17 cellular contexts compared by ENCODE assay signal in the genomic region with DNA sequence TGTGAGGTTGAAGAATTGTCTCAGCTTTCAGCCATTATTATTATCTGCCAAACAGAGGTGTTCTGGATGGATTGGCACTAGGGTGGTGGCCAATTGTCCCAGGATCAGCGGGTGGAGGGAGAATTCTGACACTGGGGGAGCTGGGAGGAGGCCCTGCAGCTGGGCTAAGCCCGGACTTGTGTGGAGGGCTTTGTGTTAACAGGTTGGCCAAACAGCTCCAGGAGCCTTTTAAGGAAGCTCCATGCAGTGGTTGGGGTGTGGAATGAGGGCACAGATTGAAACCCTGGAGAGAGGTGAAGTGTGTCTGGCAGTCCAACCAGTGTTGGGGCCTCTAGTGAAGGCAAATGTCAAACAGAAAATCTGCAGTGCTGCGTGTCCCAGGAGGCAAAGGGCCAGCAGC.
DNase-seq lines count a peak whose midpoint lies in the region; ATAC-seq and TF ChIP-seq lines count a peak whose summit lies in the region.
"Had no signal": no experiment of that assay in that cellular context is flagged by ENCODE, and none has a peak within 500 bp of the region (broad histone marks: within the 10 kb centered on the region; RNA-seq: fewer than 3 reads in every experiment).

No MANE protein-coding gene starts in this region.

- peaks cover 10% of the 10 kb centered on the region for H3K4me1 Mint-ChIP-seq in MCF 10A (ENCODE audit: insufficient read depth, unreplicated experiment)
- peaks cover 12% of the 10 kb centered on the region for H3K4me1 Mint-ChIP-seq in stimulated activated effector memory CD8-positive, alpha-beta T cell treated with anti-CD3 and anti-CD28 coated beads, Interleukin-12 subunit alpha, Interleukin-12 subunit beta, amount 100 ng/mL, for 72 hours

- WGBS in mammary epithelial cell (ENCODE audit: low coverage, missing lambda C conversion rate): 100% methylated on average over 1 of the region's 3 CpGs

- no peak overlapping the region for H3K4me3 ChIP-seq in mammary epithelial cell (replicated peaks in 1 of 3; ENCODE audit: insufficient read depth in 1 of 3, low read depth in 2 of 3, low read length in 3 of 3)
- H3K4me3 ChIP-seq: A549, HAP-1 had no signal

- no peaks in the 10 kb centered on the region for H3K9me3 Mint-ChIP-seq in MCF 10A (ENCODE audit: unreplicated experiment)
- peaks cover 3% of the 10 kb centered on the region for H3K9me3 Mint-ChIP-seq in stimulated activated effector memory CD8-positive, alpha-beta T cell treated with anti-CD3 and anti-CD28 coated beads, Interleukin-12 subunit alpha, Interleukin-12 subunit beta, amount 100 ng/mL, for 72 hours
- H3K9me3 Mint-ChIP-seq: HFFc6 had no signal

- TF ChIP-seq CTCF in mammary epithelial cell (conservative IDR thresholded peaks at IDR 0.05 in 1 of 2, IDR thresholded peaks at IDR 0.05 in 1 of 2; ENCODE audit: extremely low read depth in 1 of 2, insufficient read depth in 1 of 2, low read depth in 1 of 2, low read length in 2 of 2) (no peak), MCF 10A (IDR thresholded peaks at IDR 0.05; ENCODE audit: unreplicated experiment) (no peak)

- H4K20me1 ChIP-seq in mammary epithelial cell (ENCODE audit: insufficient read depth, low read length): no peaks in the 10 kb centered on the region

- in situ Hi-C loops in mammary epithelial cell (cut with MboI; ENCODE audit: low sequenced_read_pairs in 2 of 2): no loop called here
- in situ Hi-C loops in ACHN (cut with HindIII; ENCODE audit: low pct_ligation_motif_present, low pct_unique_long_range_greater_than_20kb, low sequenced_read_pairs): no loop called here

- no peaks in the 10 kb centered on the region for H3K27me3 ChIP-seq in mammary epithelial cell (ENCODE audit: insufficient read depth, low read length)

- intact Hi-C loops in mammary epithelial cell (cut with micrococcal nuclease) (loop anchor here (5.0 kb wide), 1 partner anchor 746 kb away; no protein-coding TSS in a partner anchor), MCF 10A (cut with micrococcal nuclease) (loop anchor here (5.0 to 10.0 kb wide), 2 partner anchors 396 to 678 kb away; no protein-coding TSS in a partner anchor)

- ATAC-seq in stimulated activated effector memory CD8-positive, alpha-beta T cell treated with anti-CD3 and anti-CD28 coated beads, Interleukin-12 subunit alpha, Interleukin-12 subunit beta, amount 100 ng/mL, for 72 hours: no peak
- ATAC-seq: A549 had no signal

- no peak overlapping the region for H3K4me2 ChIP-seq in mammary epithelial cell (ENCODE audit: insufficient read depth, low read depth, low read length)
- H3K4me2 ChIP-seq: A549 had no signal

- dilution Hi-C loops in mammary epithelial cell (cut with HindIII; ENCODE audit: low sequenced_read_pairs): no loop called here

- H3K27me3 Mint-ChIP-seq in MCF 10A (ENCODE audit: insufficient read depth, unreplicated experiment): no peaks in the 10 kb centered on the region

- H3K9me3 ChIP-seq in mammary epithelial cell (replicated peaks; ENCODE audit: insufficient read depth, low read length): no peaks in the 10 kb centered on the region
- H3K9me3 ChIP-seq: A549, Caco-2, HAP-1 had no signal

- no peak overlapping the region for H3K9ac ChIP-seq in mammary epithelial cell (ENCODE audit: insufficient read depth, low read length)

- no peaks in the 10 kb centered on the region for H3K36me3 ChIP-seq in mammary epithelial cell (ENCODE audit: insufficient read depth, low read length)
- H3K36me3 ChIP-seq: HAP-1 had no signal

- POLR2A ChIA-PET in MCF 10A (lab: Yijun Ruan, JAX): interaction anchor here (0.7 kb wide), 1 partner anchor 282 kb away, joined by 3 read pairs; no protein-coding TSS in a partner anchor

- H3K27ac ChIP-seq in mammary epithelial cell (ENCODE audit: insufficient read depth, low read depth, low read length): no peak overlapping the region
- H3K27ac ChIP-seq: A549 had no signal

- DNase-seq in mammary epithelial cell: no peak
- no peak for DNase-seq in MCF 10A (ENCODE audit: unreplicated experiment)
- DNase-seq in NCI-H146 (lab: John Stamatoyannopoulos, UW): peak; percentile 84
- peak; percentile 27 for DNase-seq in NCI-H69 (lab: John Stamatoyannopoulos, UW)
- no peak for DNase-seq in stimulated activated effector memory CD8-positive, alpha-beta T cell treated with anti-CD3 and anti-CD28 coated beads, Interleukin-12 subunit alpha, Interleukin-12 subunit beta, amount 100 ng/mL, for 72 hours (ENCODE audit: low spot score in 2 of 2)
- no peak for DNase-seq in SK-N-DZ (ENCODE audit: low spot score)
- DNase-seq in ACHN: no peak
- DNase-seq: 8988T; C1 segment of cervical spinal cord; Caco-2; CD4-positive, alpha-beta memory T cell; DMS153; DND-41; GOT3; HFFc6 had no signal

- BruUV-seq in mammary epithelial cell (replicated peaks; lab: Mats Ljungman, UMichigan) (no TSS peak), MCF 10A (replicated peaks; lab: Mats Ljungman, UMichigan) (no TSS peak)

- H2AFZ ChIP-seq in mammary epithelial cell (ENCODE audit: low read depth, low read length): peak overlapping the region; percentile 27

- H3K4me3 Mint-ChIP-seq in MCF 10A (ENCODE audit: unreplicated experiment): no peak overlapping the region
- H3K4me3 Mint-ChIP-seq in stimulated activated effector memory CD8-positive, alpha-beta T cell treated with anti-CD3 and anti-CD28 coated beads, Interleukin-12 subunit alpha, Interleukin-12 subunit beta, amount 100 ng/mL, for 72 hours: no peak overlapping the region

- no peak overlapping the region for H3K27ac Mint-ChIP-seq in MCF 10A (ENCODE audit: low read depth, unreplicated experiment)
- peak overlapping the region; percentile 10 for H3K27ac Mint-ChIP-seq in stimulated activated effector memory CD8-positive, alpha-beta T cell treated with anti-CD3 and anti-CD28 coated beads, Interleukin-12 subunit alpha, Interleukin-12 subunit beta, amount 100 ng/mL, for 72 hours
- H3K27ac Mint-ChIP-seq: CD4-positive, alpha-beta memory T cell; HFFc6 had no signal

- peaks cover 6% of the 10 kb centered on the region for H3K4me1 ChIP-seq in mammary epithelial cell (ENCODE audit: insufficient read depth, low read length)
- H3K4me1 ChIP-seq: A549, Caco-2 had no signal

- CTCF ChIA-PET in mammary epithelial cell (lab: Charles Lee; ENCODE audit: low non-redundant PET) (interaction anchor here (0.6 kb wide), 1 partner anchor 1480 kb away, joined by 7 read pairs; no protein-coding TSS in a partner anchor), MCF 10A (lab: Yijun Ruan, JAX) (interaction anchor here (0.9 to 3.6 kb wide), 5 partner anchors 9 to 1520 kb away, joined by 3 to 24 read pairs (median 4); no protein-coding TSS in a partner anchor)

- H3K36me3 Mint-ChIP-seq in MCF 10A (ENCODE audit: insufficient read depth, unreplicated experiment): no peaks in the 10 kb centered on the region
- H3K36me3 Mint-ChIP-seq in stimulated activated effector memory CD8-positive, alpha-beta T cell treated with anti-CD3 and anti-CD28 coated beads, Interleukin-12 subunit alpha, Interleukin-12 subunit beta, amount 100 ng/mL, for 72 hours: no peaks in the 10 kb centered on the region
- H3K36me3 Mint-ChIP-seq: CD4-positive, alpha-beta memory T cell had no signal

- no peaks in the 10 kb centered on the region for H3K79me2 ChIP-seq in mammary epithelial cell (ENCODE audit: insufficient read depth, low read length)

Comparison
In these comparisons a context has a peak if more than half of its experiments do, and no peak if none do; other contexts are left out.
1. DNase-seq: peak in NCI-H146 (single experiment) and NCI-H69 (single experiment); none in mammary epithelial cell (single experiment), MCF 10A (single experiment), stimulated activated effector memory CD8-positive, alpha-beta T cell treated with anti-CD3 and anti-CD28 coated beads, Interleukin-12 subunit alpha, Interleukin-12 subunit beta, amount 100 ng/mL, for 72 hours (0 of 2), SK-N-DZ (single experiment) and ACHN (single experiment).